In genomic region chr17:39695089-39695474, GRCh38 we compare ENCODE assay signal across 1 cellular context.
A peak's percentile ranks its signal among the peaks of the same experiment; 100 is the strongest.
TF ChIP-seq lines count a peak whose summit lies in the region.

No MANE protein-coding gene starts in this region.

TF ChIP-seq in HepG2, 621 proteins besides CTCF, POLR2A, EP300 and RAD21 (continued from another document):
- TF ChIP-seq ZNF703 (CRISPR knock-in tag; IDR thresholded peaks at IDR 0.05; ENCODE audit: borderline replicate concordance) = 0 out of 2 replicates have a peak, but pooled peaks have one; percentile 21
- peak; percentile 53; the same call in 1 of the 2 replicates for TF ChIP-seq KLF11 (CRISPR knock-in tag; IDR thresholded peaks at IDR 0.05)
- TF ChIP-seq MZF1 (CRISPR knock-in tag; IDR thresholded peaks at IDR 0.05; ENCODE audit: borderline replicate concordance) = peak; percentile 30; the same call in 1 of the 2 replicates
- TF ChIP-seq ZSCAN9 (CRISPR knock-in tag; IDR thresholded peaks at IDR 0.05; ENCODE audit: borderline replicate concordance) = 0 out of 2 replicates have a peak, but pooled peaks have one; percentile 28
- TF ChIP-seq, protein P1, sequence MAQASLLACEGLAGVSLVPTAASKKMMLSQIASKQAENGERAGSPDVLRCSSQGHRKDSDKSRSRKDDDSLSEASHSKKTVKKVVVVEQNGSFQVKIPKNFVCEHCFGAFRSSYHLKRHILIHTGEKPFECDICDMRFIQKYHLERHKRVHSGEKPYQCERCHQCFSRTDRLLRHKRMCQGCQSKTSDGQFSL (CRISPR knock-in tag; IDR thresholded peaks at IDR 0.05) = 0 out of 2 replicates have a peak, but pooled peaks have one; percentile 15
- TF ChIP-seq, protein P2, sequence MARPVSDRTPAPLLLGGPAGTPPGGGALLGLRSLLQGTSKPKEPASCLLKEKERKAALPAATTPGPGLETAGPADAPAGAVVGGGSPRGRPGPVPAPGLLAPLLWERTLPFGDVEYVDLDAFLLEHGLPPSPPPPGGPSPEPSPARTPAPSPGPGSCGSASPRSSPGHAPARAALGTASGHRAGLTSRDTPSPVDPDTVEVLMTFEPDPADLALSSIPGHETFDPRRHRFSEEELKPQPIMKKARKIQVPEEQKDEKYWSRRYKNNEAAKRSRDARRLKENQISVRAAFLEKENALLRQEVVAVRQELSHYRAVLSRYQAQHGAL (CRISPR knock-in tag; IDR thresholded peaks at IDR 0.05; ENCODE audit: not compliant biosample characterization) = no peak
- peak; percentile 79; the same call in 1 of the 2 replicates for TF ChIP-seq ZNF766 (CRISPR knock-in tag; IDR thresholded peaks at IDR 0.05; ENCODE audit: borderline replicate concordance)
- TF ChIP-seq KMT2A (CRISPR knock-in tag; IDR thresholded peaks at IDR 0.05) = no peak
- TF ChIP-seq, protein P3, sequence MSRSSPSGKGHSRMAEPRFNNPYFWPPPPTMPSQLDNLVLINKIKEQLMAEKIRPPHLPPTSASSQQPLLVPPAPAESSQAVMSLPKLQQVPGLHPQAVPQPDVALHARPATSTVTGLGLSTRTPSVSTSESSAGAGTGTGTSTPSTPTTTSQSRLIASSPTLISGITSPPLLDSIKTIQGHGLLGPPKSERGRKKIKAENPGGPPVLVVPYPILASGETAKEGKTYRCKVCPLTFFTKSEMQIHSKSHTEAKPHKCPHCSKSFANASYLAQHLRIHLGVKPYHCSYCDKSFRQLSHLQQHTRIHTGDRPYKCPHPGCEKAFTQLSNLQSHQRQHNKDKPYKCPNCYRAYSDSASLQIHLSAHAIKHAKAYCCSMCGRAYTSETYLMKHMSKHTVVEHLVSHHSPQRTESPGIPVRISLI (CRISPR knock-in tag; IDR thresholded peaks at IDR 0.05; ENCODE audit: borderline replicate concordance) = no peak
- TF ChIP-seq, protein P4, sequence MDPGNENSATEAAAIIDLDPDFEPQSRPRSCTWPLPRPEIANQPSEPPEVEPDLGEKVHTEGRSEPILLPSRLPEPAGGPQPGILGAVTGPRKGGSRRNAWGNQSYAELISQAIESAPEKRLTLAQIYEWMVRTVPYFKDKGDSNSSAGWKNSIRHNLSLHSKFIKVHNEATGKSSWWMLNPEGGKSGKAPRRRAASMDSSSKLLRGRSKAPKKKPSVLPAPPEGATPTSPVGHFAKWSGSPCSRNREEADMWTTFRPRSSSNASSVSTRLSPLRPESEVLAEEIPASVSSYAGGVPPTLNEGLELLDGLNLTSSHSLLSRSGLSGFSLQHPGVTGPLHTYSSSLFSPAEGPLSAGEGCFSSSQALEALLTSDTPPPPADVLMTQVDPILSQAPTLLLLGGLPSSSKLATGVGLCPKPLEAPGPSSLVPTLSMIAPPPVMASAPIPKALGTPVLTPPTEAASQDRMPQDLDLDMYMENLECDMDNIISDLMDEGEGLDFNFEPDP (CRISPR knock-in tag; conservative IDR thresholded peaks at IDR 0.05) = peak; percentile 61; the same call in 1 of the 2 replicates
- peak; percentile 30; the same call in 1 of the 2 replicates for TF ChIP-seq SP140L (CRISPR knock-in tag; IDR thresholded peaks at IDR 0.05; ENCODE audit: borderline replicate concordance)
- 0 out of 2 replicates have a peak, but pooled peaks have one; percentile 6 for TF ChIP-seq PPARG (CRISPR knock-in tag; conservative IDR thresholded peaks at IDR 0.05)
- TF ChIP-seq ZNF333 (CRISPR knock-in tag; IDR thresholded peaks at IDR 0.05; ENCODE audit: borderline replicate concordance) = peak; percentile 72; the same call in 1 of the 2 replicates
- peak; percentile 35 for TF ChIP-seq HNRNPH1 (optimal IDR thresholded peaks at IDR 0.05; ENCODE audit: low read depth, low read length)
- no peak for TF ChIP-seq SP1 (IDR thresholded peaks at IDR 0.05)
- peak; percentile 29; the same call in 1 of the 2 replicates for TF ChIP-seq SP1 (CRISPR knock-in tag; IDR thresholded peaks at IDR 0.05)
- no peak for TF ChIP-seq ZNF792 (CRISPR knock-in tag; IDR thresholded peaks at IDR 0.05)
- peak; percentile 10; the same call in 1 of the 2 replicates for TF ChIP-seq ZNF124 (CRISPR knock-in tag; IDR thresholded peaks at IDR 0.05)
- peak; percentile 21; the same call in 1 of the 2 replicates for TF ChIP-seq ZFP1 (CRISPR knock-in tag; IDR thresholded peaks at IDR 0.05)
- TF ChIP-seq TP53 (CRISPR knock-in tag; conservative IDR thresholded peaks at IDR 0.05) = 0 out of 2 replicates have a peak, but pooled peaks have one; percentile 4
- TF ChIP-seq, protein P5, sequence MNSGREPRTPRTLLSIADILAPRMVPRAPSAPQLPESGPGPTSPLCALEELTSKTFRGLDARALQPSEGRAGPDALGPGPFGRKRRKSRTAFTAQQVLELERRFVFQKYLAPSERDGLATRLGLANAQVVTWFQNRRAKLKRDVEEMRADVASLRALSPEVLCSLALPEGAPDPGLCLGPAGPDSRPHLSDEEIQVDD (CRISPR knock-in tag; IDR thresholded peaks at IDR 0.05; ENCODE audit: borderline replicate concordance) = no peak
- TF ChIP-seq ZNF121 (CRISPR knock-in tag; IDR thresholded peaks at IDR 0.05) = no peak
